In the genomic region with DNA sequence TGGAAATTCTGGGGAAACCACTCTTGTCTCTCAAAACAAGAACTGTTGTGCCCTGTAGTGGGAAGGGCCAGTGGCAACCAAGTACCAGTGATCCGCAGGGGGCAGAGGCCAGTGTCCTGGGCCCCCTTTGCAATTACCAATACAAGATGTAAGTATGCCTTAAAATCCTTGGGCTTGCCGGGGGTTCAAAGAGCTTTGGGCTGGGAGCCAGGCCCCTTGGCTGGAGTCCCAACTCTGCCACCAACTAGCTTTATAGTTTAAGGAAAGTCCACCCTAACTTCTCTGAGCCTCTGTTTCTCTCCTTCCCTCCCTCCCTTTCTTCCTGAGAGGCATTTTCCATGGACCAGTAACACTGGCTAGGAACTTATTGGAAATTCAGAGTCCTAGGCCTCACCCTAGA, we compare ENCODE assay signal across 19 cellular contexts.
"Had no signal": no experiment of that assay in that cellular context is flagged by ENCODE, and none has a peak within 500 bp of the region (broad histone marks: within the 10 kb centered on the region; RNA-seq: fewer than 3 reads in every experiment).

No MANE protein-coding gene starts in this region.

- H3K4me1 ChIP-seq: prostate gland, right lobe of liver had no signal

- DNase-seq: activated CD4-positive, alpha-beta T cell treated with anti-CD3 and anti-CD28 coated beads, Interleukin-2, amount 10 ng/mL, durations not matched to agents 7 days and 5 days; activated CD8-positive, alpha-beta memory T cell treated with anti-CD3 and anti-CD28 coated beads for 24 hours; activated gamma-delta T cell treated with Interleukin-2 at 50 U/mL for 16 hours; activated naive CD8-positive, alpha-beta T cell treated with anti-CD3 and anti-CD28 coated beads, Interleukin-2, amount 10 ng/mL, durations not matched to agents 7 days and 5 days; brain microvascular endothelial cell; effector CD8-positive, alpha-beta T cell; foreskin melanocyte; head of caudate nucleus; immature natural killer cell; nephron progenitor cell; occipital lobe; right lobe of liver; stimulated activated CD4-positive, alpha-beta T cell treated with anti-CD3 and anti-CD28 coated beads, Interleukin-1b, Interleukin-23, amount 100 ng/mL, for 48 hours; T-helper 2 cell had no signal

- H3K36me3 ChIP-seq: brain microvascular endothelial cell, prostate gland, right lobe of liver, tibial nerve, vagina had no signal

- H3K4me3 ChIP-seq: prostate gland, right lobe of liver, tibial nerve, vagina had no signal

- H3K9me3 Mint-ChIP-seq: activated naive CD8-positive, alpha-beta T cell treated with anti-CD3 and anti-CD28 coated beads, Interleukin-2, amount 10 ng/mL, durations not matched to agents 7 days and 5 days; central memory CD8-positive, alpha-beta T cell; immature natural killer cell had no signal

- H3K9me3 ChIP-seq: prostate gland, right lobe of liver, tibial nerve, vagina had no signal

- H3K4me3 Mint-ChIP-seq: activated CD4-positive, alpha-beta T cell treated with anti-CD3 and anti-CD28 coated beads, Interleukin-2, amount 10 ng/mL, durations not matched to agents 7 days and 5 days; activated naive CD8-positive, alpha-beta T cell treated with anti-CD3 and anti-CD28 coated beads, Interleukin-2, amount 10 ng/mL, durations not matched to agents 7 days and 5 days; central memory CD8-positive, alpha-beta T cell; immature natural killer cell; nephron progenitor cell had no signal

- H3K27ac Mint-ChIP-seq: activated CD4-positive, alpha-beta T cell treated with anti-CD3 and anti-CD28 coated beads, Interleukin-2, amount 10 ng/mL, durations not matched to agents 7 days and 5 days; activated naive CD8-positive, alpha-beta T cell treated with anti-CD3 and anti-CD28 coated beads, Interleukin-2, amount 10 ng/mL, durations not matched to agents 7 days and 5 days; immature natural killer cell; nephron progenitor cell had no signal

- H3K27ac ChIP-seq: brain microvascular endothelial cell, prostate gland, right lobe of liver, tibial nerve, vagina had no signal

- FAIRE-seq: TTC549 had no signal

- H3K4me1 Mint-ChIP-seq: central memory CD8-positive, alpha-beta T cell; immature natural killer cell had no signal

- H3K27me3 ChIP-seq: brain microvascular endothelial cell, right lobe of liver, tibial nerve, vagina had no signal
